2 cellular contexts compared by ENCODE assay signal in genomic region chr2:85681354-85681728, GRCh38.
A peak's percentile ranks its signal among the peaks of the same experiment; 100 is the strongest.
TF ChIP-seq lines count a peak whose summit lies in the region.

No MANE protein-coding gene starts in this region.

TF ChIP-seq in liver, 16 proteins besides CTCF, POLR2A, EP300 and RAD21:
- no peak for TF ChIP-seq HNF4G (IDR thresholded peaks at IDR 0.05)
- TF ChIP-seq, protein P1, sequence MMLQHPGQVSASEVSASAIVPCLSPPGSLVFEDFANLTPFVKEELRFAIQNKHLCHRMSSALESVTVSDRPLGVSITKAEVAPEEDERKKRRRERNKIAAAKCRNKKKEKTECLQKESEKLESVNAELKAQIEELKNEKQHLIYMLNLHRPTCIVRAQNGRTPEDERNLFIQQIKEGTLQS (IDR thresholded peaks at IDR 0.05): no peak
- no peak for TF ChIP-seq FOXA2 (IDR thresholded peaks at IDR 0.05)
- TF ChIP-seq RXRA (IDR thresholded peaks at IDR 0.05): peak; percentile 68 to 71
- no peak for TF ChIP-seq ZBTB33 (IDR thresholded peaks at IDR 0.05)
- no peak for TF ChIP-seq GABPA (IDR thresholded peaks at IDR 0.05 in 1 of 2, conservative IDR thresholded peaks at IDR 0.05 in 1 of 2)
- TF ChIP-seq MAX (IDR thresholded peaks at IDR 0.05): no peak
- TF ChIP-seq JUND (IDR thresholded peaks at IDR 0.05): no peak
- TF ChIP-seq, protein P2, sequence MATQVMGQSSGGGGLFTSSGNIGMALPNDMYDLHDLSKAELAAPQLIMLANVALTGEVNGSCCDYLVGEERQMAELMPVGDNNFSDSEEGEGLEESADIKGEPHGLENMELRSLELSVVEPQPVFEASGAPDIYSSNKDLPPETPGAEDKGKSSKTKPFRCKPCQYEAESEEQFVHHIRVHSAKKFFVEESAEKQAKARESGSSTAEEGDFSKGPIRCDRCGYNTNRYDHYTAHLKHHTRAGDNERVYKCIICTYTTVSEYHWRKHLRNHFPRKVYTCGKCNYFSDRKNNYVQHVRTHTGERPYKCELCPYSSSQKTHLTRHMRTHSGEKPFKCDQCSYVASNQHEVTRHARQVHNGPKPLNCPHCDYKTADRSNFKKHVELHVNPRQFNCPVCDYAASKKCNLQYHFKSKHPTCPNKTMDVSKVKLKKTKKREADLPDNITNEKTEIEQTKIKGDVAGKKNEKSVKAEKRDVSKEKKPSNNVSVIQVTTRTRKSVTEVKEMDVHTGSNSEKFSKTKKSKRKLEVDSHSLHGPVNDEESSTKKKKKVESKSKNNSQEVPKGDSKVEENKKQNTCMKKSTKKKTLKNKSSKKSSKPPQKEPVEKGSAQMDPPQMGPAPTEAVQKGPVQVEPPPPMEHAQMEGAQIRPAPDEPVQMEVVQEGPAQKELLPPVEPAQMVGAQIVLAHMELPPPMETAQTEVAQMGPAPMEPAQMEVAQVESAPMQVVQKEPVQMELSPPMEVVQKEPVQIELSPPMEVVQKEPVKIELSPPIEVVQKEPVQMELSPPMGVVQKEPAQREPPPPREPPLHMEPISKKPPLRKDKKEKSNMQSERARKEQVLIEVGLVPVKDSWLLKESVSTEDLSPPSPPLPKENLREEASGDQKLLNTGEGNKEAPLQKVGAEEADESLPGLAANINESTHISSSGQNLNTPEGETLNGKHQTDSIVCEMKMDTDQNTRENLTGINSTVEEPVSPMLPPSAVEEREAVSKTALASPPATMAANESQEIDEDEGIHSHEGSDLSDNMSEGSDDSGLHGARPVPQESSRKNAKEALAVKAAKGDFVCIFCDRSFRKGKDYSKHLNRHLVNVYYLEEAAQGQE (IDR thresholded peaks at IDR 0.05): no peak
- peak; percentile 60 for TF ChIP-seq NR2F2 (IDR thresholded peaks at IDR 0.05)
- TF ChIP-seq FOXA1 (IDR thresholded peaks at IDR 0.05): no peak
- TF ChIP-seq SP1 (IDR thresholded peaks at IDR 0.05): peak; percentile 40
- peak; percentile 33 to 35 for TF ChIP-seq HNF4A (conservative IDR thresholded peaks at IDR 0.05)
- no peak for TF ChIP-seq YY1 (IDR thresholded peaks at IDR 0.05)
- TF ChIP-seq TAF1 (conservative IDR thresholded peaks at IDR 0.05): no peak
- TF ChIP-seq EGR1 (IDR thresholded peaks at IDR 0.05; ENCODE audit: low read depth in 2 of 2): no peak

TF ChIP-seq in HepG2, 621 proteins besides CTCF, POLR2A, EP300 and RAD21:
- TF ChIP-seq ZNF383 (CRISPR knock-in tag; IDR thresholded peaks at IDR 0.05; ENCODE audit: borderline replicate concordance) (no peak), ZNF441 (CRISPR knock-in tag; IDR thresholded peaks at IDR 0.05; ENCODE audit: borderline replicate concordance) (no peak), MIER3 (CRISPR knock-in tag; IDR thresholded peaks at IDR 0.05; ENCODE audit: borderline replicate concordance) (no peak), ZNF746 (CRISPR knock-in tag; IDR thresholded peaks at IDR 0.05) (no peak), ELF4 (CRISPR knock-in tag; IDR thresholded peaks at IDR 0.05; ENCODE audit: borderline replicate concordance) (no peak), ZNF768 (CRISPR knock-in tag; IDR thresholded peaks at IDR 0.05) (no peak), SIN3A (IDR thresholded peaks at IDR 0.05; ENCODE audit: borderline replicate concordance, low read depth, low read length) (no peak), SP1 (IDR thresholded peaks at IDR 0.05) (no peak), SP1 (CRISPR knock-in tag; IDR thresholded peaks at IDR 0.05) (no peak), ZFAT (CRISPR knock-in tag; conservative IDR thresholded peaks at IDR 0.05) (no peak), RFX3 (CRISPR knock-in tag; IDR thresholded peaks at IDR 0.05) (no peak), ZNF879 (CRISPR knock-in tag; IDR thresholded peaks at IDR 0.05) (no peak), ZNF609 (CRISPR knock-in tag; IDR thresholded peaks at IDR 0.05; ENCODE audit: borderline replicate concordance) (no peak)
- TF ChIP-seq, protein P3, sequence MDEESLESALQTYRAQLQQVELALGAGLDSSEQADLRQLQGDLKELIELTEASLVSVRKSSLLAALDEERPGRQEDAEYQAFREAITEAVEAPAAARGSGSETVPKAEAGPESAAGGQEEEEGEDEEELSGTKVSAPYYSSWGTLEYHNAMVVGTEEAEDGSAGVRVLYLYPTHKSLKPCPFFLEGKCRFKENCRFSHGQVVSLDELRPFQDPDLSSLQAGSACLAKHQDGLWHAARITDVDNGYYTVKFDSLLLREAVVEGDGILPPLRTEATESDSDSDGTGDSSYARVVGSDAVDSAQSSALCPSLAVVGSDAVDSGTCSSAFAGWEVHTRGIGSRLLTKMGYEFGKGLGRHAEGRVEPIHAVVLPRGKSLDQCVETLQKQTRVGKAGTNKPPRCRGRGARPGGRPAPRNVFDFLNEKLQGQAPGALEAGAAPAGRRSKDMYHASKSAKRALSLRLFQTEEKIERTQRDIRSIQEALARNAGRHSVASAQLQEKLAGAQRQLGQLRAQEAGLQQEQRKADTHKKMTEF (CRISPR knock-in tag; IDR thresholded peaks at IDR 0.05): no peak
